In the genomic region with DNA sequence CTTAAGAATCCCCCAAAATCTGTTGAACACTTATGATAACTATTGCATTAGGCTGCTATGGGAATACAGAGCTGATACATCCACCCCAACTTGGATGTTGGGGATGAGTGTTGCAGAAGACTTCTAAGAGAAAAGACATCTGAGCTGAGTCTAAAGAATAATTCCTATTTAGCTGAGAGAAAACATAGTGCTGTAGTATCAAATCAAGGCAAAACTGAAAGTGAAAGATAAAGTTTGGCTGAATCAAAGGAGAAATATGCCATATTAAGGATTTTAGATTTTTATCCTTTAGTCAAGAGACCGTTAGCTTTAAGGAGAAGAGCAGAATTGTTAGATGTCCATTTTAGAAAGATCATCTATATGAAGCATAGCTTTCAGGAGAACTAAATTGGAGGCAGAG, we compare ENCODE assay signal across 19 cellular contexts.
"Had no signal": no experiment of that assay in that cellular context is flagged by ENCODE, and none has a peak within 500 bp of the region (broad histone marks: within the 10 kb centered on the region; RNA-seq: fewer than 3 reads in every experiment).

No MANE protein-coding gene starts in this region.

- H3K36me3 ChIP-seq: ascending aorta, colonic mucosa, lower lobe of right lung had no signal

- H3K27ac ChIP-seq: ascending aorta, colonic mucosa, lower lobe of right lung, VCaP had no signal

- H3K27ac Mint-ChIP-seq: activated CD4-positive, alpha-beta memory T cell treated with anti-CD3 and anti-CD28 coated beads for 36 hours; activated naive CD8-positive, alpha-beta T cell treated with anti-CD3 and anti-CD28 coated beads, Interleukin-2, amount 10 ng/mL, durations not matched to agents 7 days and 5 days; natural killer cell treated with Interleukin-12 subunit alpha and Interleukin-12 subunit beta and Interleukin-15 and Interleukin-18, amount 100 ng/mL, for 72 hours; type B pancreatic cell had no signal

- H3K4me3 ChIP-seq: ascending aorta, colonic mucosa, lower lobe of right lung, mucosa of descending colon had no signal

- H3K9me3 ChIP-seq: ascending aorta, colonic mucosa, lower lobe of right lung, mucosa of descending colon had no signal

- H3K27me3 ChIP-seq: ascending aorta, colonic mucosa had no signal

- H3K4me3 Mint-ChIP-seq: activated CD4-positive, alpha-beta memory T cell treated with anti-CD3 and anti-CD28 coated beads for 36 hours; activated naive CD8-positive, alpha-beta T cell treated with anti-CD3 and anti-CD28 coated beads, Interleukin-2, amount 10 ng/mL, durations not matched to agents 7 days and 5 days; natural killer cell treated with Interleukin-12 subunit alpha and Interleukin-12 subunit beta and Interleukin-15 and Interleukin-18, amount 100 ng/mL, for 72 hours; type B pancreatic cell had no signal

- H3K27me3 Mint-ChIP-seq: activated CD4-positive, alpha-beta memory T cell treated with anti-CD3 and anti-CD28 coated beads for 36 hours; activated naive CD8-positive, alpha-beta T cell treated with anti-CD3 and anti-CD28 coated beads, Interleukin-2, amount 10 ng/mL, durations not matched to agents 7 days and 5 days; natural killer cell treated with Interleukin-12 subunit alpha and Interleukin-12 subunit beta and Interleukin-15 and Interleukin-18, amount 100 ng/mL, for 72 hours; type B pancreatic cell had no signal

- H3K4me1 ChIP-seq: ascending aorta, colonic mucosa, lower lobe of right lung had no signal

- DNase-seq: activated CD4-positive, alpha-beta memory T cell treated with anti-CD3 and anti-CD28 coated beads for 36 hours; activated gamma-delta T cell treated with Interleukin-2 at 50 U/mL for 16 hours; activated naive CD8-positive, alpha-beta T cell treated with anti-CD3 and anti-CD28 coated beads, Interleukin-2, amount 10 ng/mL, durations not matched to agents 7 days and 5 days; activated T-cell treated with anti-CD3 and anti-CD28 coated beads, Interleukin-2, amount 50 U/mL, for 48 hours; caudate nucleus; colonic mucosa; effector CD4-positive, alpha-beta T cell; hippocampal formation; lower lobe of right lung; mucosa of descending colon; occipital lobe; stimulated activated CD4-positive, alpha-beta T cell treated with anti-CD3 and anti-CD28 coated beads, Interleukin-2, amount 100 ng/mL, for 48 hours; stimulated activated naive CD4-positive, alpha-beta T cell treated with Interleukin-2 at 50 U/mL for 16 hours; SW 1271 had no signal

- FAIRE-seq: endothelial cell of umbilical vein had no signal

- ATAC-seq: lower lobe of right lung; mucosa of descending colon; natural killer cell treated with Interleukin-12 subunit alpha and Interleukin-12 subunit beta and Interleukin-15 and Interleukin-18, amount 100 ng/mL, for 72 hours had no signal

- H3K4me1 Mint-ChIP-seq: activated naive CD8-positive, alpha-beta T cell treated with anti-CD3 and anti-CD28 coated beads, Interleukin-2, amount 10 ng/mL, durations not matched to agents 7 days and 5 days had no signal

- H3K36me3 Mint-ChIP-seq: activated CD4-positive, alpha-beta memory T cell treated with anti-CD3 and anti-CD28 coated beads for 36 hours; activated naive CD8-positive, alpha-beta T cell treated with anti-CD3 and anti-CD28 coated beads, Interleukin-2, amount 10 ng/mL, durations not matched to agents 7 days and 5 days; natural killer cell treated with Interleukin-12 subunit alpha and Interleukin-12 subunit beta and Interleukin-15 and Interleukin-18, amount 100 ng/mL, for 72 hours; type B pancreatic cell had no signal

- H3K9me3 Mint-ChIP-seq: type B pancreatic cell had no signal
